8 cellular contexts compared by ENCODE assay signal in the genomic region with DNA sequence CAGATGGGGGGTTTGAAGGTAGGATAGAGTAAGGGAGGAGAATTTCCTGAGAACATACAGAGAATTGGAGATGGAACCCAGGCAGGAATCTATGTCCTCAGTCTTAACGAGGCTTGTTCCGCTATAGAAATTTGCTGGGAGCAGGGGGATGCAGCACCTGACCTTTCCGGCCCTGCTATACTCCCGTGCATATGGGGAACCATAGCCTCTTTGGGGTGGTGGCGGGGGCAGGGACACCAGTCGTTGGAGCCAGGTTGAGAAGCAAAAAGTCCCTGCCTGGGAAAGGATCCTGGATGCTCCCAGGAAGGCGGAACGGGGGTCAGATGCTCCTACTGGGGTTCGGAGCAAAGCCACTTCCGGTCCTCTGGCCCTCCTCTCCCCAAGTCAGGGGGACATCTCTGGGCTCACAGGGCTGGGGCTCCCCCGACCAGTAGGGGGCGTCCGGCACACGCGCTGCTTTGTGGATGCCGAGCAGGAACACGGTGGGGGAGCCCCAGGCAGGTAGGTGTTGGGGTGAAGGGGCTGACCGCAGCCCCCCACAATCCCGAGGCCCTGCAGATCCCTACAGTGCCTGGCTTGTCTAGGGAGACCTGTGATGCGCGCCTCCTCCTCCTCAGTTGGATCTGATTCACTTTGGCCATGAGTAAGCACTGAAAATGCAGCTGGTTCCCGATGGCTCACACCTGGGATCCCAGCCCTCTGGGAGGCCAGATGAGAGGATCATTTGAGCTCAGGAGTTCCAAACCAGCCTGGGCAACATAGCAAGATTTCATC. TPM values are rescaled to one million over a fixed set of nuclear protein-coding genes. Genes with fewer than 3 reads are reported as not detected.
A peak's percentile ranks its signal among the peaks of the same experiment; 100 is the strongest.
DNase-seq lines count a peak whose midpoint lies in the region; ATAC-seq and TF ChIP-seq lines count a peak whose summit lies in the region.

No MANE protein-coding gene starts in this region.

- H3K36me3 ChIP-seq in SU-DHL-6 (ENCODE audit: low read length): no peaks in the 10 kb centered on the region
- H3K36me3 ChIP-seq in skeletal muscle satellite cell (ENCODE audit: insufficient read depth, low read length): no peaks in the 10 kb centered on the region

- ATAC-seq in GM18502 (IDR thresholded peaks at IDR 0.05; ENCODE audit: poor library complexity, unreplicated experiment) (peak; percentile 83), left ventricle myocardium superior (peak; percentile 79), HG03460 (IDR thresholded peaks at IDR 0.05; ENCODE audit: unreplicated experiment) (no peak)
- ATAC-seq in activated naive CD8-positive, alpha-beta T cell treated with anti-CD3 and anti-CD28 coated beads, Interleukin-2, amount 50 U/mL, for 24 hours: peak; percentile 91

- H3K27ac Mint-ChIP-seq in activated naive CD8-positive, alpha-beta T cell treated with anti-CD3 and anti-CD28 coated beads, Interleukin-2, amount 50 U/mL, for 24 hours: no peak overlapping the region

- H3K4me3 ChIP-seq in SU-DHL-6 (ENCODE audit: insufficient read depth, low read length, poor library complexity, severe bottlenecking) (no peak overlapping the region), skeletal muscle satellite cell (ENCODE audit: low read length) (no peak overlapping the region)

- H3K9ac ChIP-seq in SU-DHL-6 (ENCODE audit: low read length) (0 out of 2 replicates have a peak overlapping the region, but pooled peaks have one; percentile 10), skeletal muscle satellite cell (ENCODE audit: low read depth, low read length) (no peak overlapping the region)

- H2AFZ ChIP-seq in SU-DHL-6 (ENCODE audit: low read depth, low read length, severe bottlenecking): no peak overlapping the region

- no peak overlapping the region for H3K4me3 Mint-ChIP-seq in activated naive CD8-positive, alpha-beta T cell treated with anti-CD3 and anti-CD28 coated beads, Interleukin-2, amount 50 U/mL, for 24 hours

- intact Hi-C loops in left ventricle myocardium superior (cut with micrococcal nuclease): loop anchor here (5.0 kb wide), 1 partner anchor 44 kb away; no protein-coding TSS in a partner anchor

- H3F3A ChIP-seq in SU-DHL-6 (ENCODE audit: insufficient read depth): no peaks in the 10 kb centered on the region

- H4K20me1 ChIP-seq in SU-DHL-6 (ENCODE audit: low read depth, low read length): no peaks in the 10 kb centered on the region

- no peaks in the 10 kb centered on the region for H3K36me3 Mint-ChIP-seq in activated naive CD8-positive, alpha-beta T cell treated with anti-CD3 and anti-CD28 coated beads, Interleukin-2, amount 50 U/mL, for 24 hours (ENCODE audit: low read depth)

- peaks cover 11% of the 10 kb centered on the region for H3K4me1 Mint-ChIP-seq in activated naive CD8-positive, alpha-beta T cell treated with anti-CD3 and anti-CD28 coated beads, Interleukin-2, amount 50 U/mL, for 24 hours

- H3K4me2 ChIP-seq in SU-DHL-6 (ENCODE audit: low read depth, low read length, poor library complexity, severe bottlenecking) (no peak overlapping the region), skeletal muscle satellite cell (ENCODE audit: low read length) (peak overlapping the region; percentile 52)

- H3K27ac ChIP-seq in SU-DHL-6 (ENCODE audit: low read depth, low read length): no peak overlapping the region

- H3K9me3 ChIP-seq in SU-DHL-6 (ENCODE audit: insufficient read depth, low read length) (no peaks in the 10 kb centered on the region), skeletal muscle satellite cell (replicated peaks; ENCODE audit: low read length) (no peaks in the 10 kb centered on the region)

- peaks cover 16% of the 10 kb centered on the region for H3K27me3 Mint-ChIP-seq in activated naive CD8-positive, alpha-beta T cell treated with anti-CD3 and anti-CD28 coated beads, Interleukin-2, amount 50 U/mL, for 24 hours

- no peaks in the 10 kb centered on the region for H3K27me3 ChIP-seq in SU-DHL-6 (ENCODE audit: low read length)
- H3K27me3 ChIP-seq in skeletal muscle satellite cell (ENCODE audit: control insufficient read depth, insufficient read depth, low read length): no peaks in the 10 kb centered on the region

- peaks cover 42% of the 10 kb centered on the region for H3K4me1 ChIP-seq in skeletal muscle satellite cell (ENCODE audit: control insufficient read depth, insufficient read depth, low read length)

- no peaks in the 10 kb centered on the region for H3K9me3 Mint-ChIP-seq in activated naive CD8-positive, alpha-beta T cell treated with anti-CD3 and anti-CD28 coated beads, Interleukin-2, amount 50 U/mL, for 24 hours

- no peaks in the 10 kb centered on the region for H3K79me2 ChIP-seq in SU-DHL-6 (ENCODE audit: insufficient read depth, low read length)

- TF ChIP-seq CTCF in SU-DHL-6 (IDR thresholded peaks at IDR 0.05; ENCODE audit: insufficient read depth, low read length, poor library complexity, severe bottlenecking): peak; percentile 97

- H3K9me2 ChIP-seq in SU-DHL-6 (replicated peaks; ENCODE audit: insufficient read depth, low read length): no peaks in the 10 kb centered on the region

- peak; percentile 65 for DNase-seq in AG08395 (ENCODE audit: low spot score)
- peak; percentile 75 for DNase-seq in HT1080 (ENCODE audit: low read depth)
- DNase-seq in activated naive CD8-positive, alpha-beta T cell treated with anti-CD3 and anti-CD28 coated beads, Interleukin-2, amount 50 U/mL, for 24 hours: peak; percentile 87
- peak; percentile 90 for DNase-seq in left ventricle myocardium superior

RNA-seq across cellular contexts. Expression of a gene that starts 15.5 kb away (rescaled TPM):
- total RNA-seq in HT1080 (2014; rRNA removed; shearing (Covaris generic)): 25.3 and 35.3 TPM in 2 replicates
- polyA plus RNA-seq in HT1080 (2015; cell fraction: cytosol; rRNA removed): 20.2 and 22.7 TPM in 2 replicates
- 25.4 and 27.0 TPM in 2 replicates for polyA plus RNA-seq in HT1080 (2015; cell fraction: nucleus; rRNA removed)
- total RNA-seq in left ventricle myocardium superior: 4.7 TPM
- 10.1 and 12.5 TPM in 2 replicates for total RNA-seq in skeletal muscle satellite cell (2012; rRNA removed)

RNA-seq across cellular contexts. Expression of a gene that starts 27.5 kb away (rescaled TPM):
- 0.84 and 2.8 TPM in 2 replicates for total RNA-seq in HT1080 (2014; rRNA removed; shearing (Covaris generic))
- polyA plus RNA-seq in HT1080 (2015; cell fraction: cytosol; rRNA removed): 8.6 and 9.5 TPM in 2 replicates
- 6.5 and 7.0 TPM in 2 replicates for polyA plus RNA-seq in HT1080 (2015; cell fraction: nucleus; rRNA removed)
- total RNA-seq in left ventricle myocardium superior: 16.6 TPM
- 1.5 and 2.0 TPM in 2 replicates for total RNA-seq in skeletal muscle satellite cell (2012; rRNA removed)

RNA-seq across cellular contexts. Expression of a gene that starts 46.5 kb away (rescaled TPM):
- not detected in 2 replicates for total RNA-seq in HT1080 (2014; rRNA removed; shearing (Covaris generic))
- not detected in 2 replicates for polyA plus RNA-seq in HT1080 (2015; cell fraction: cytosol; rRNA removed)
- polyA plus RNA-seq in HT1080 (2015; cell fraction: nucleus; rRNA removed): not detected in 2 replicates
- 426 TPM for total RNA-seq in left ventricle myocardium superior
- total RNA-seq in skeletal muscle satellite cell (2012; rRNA removed): 0.66 TPM in 1 of 2 replicates, not detected in the other

Comparison
In these comparisons a context has a peak if more than half of its experiments do, and no peak if none do; other contexts are left out.
1. RNA of a gene that starts 46.5 kb away (total RNA-seq): 426 TPM in left ventricle myocardium superior (single experiment); not detected in HT1080; every median in the first group is over 100 times any median in the second.
2. Peak in every context shown above with its lines, with median percentiles within 50 percentile points of each other: DNase-seq.